Comparison of ENCODE assay signal across 8 cellular contexts in the genomic region with DNA sequence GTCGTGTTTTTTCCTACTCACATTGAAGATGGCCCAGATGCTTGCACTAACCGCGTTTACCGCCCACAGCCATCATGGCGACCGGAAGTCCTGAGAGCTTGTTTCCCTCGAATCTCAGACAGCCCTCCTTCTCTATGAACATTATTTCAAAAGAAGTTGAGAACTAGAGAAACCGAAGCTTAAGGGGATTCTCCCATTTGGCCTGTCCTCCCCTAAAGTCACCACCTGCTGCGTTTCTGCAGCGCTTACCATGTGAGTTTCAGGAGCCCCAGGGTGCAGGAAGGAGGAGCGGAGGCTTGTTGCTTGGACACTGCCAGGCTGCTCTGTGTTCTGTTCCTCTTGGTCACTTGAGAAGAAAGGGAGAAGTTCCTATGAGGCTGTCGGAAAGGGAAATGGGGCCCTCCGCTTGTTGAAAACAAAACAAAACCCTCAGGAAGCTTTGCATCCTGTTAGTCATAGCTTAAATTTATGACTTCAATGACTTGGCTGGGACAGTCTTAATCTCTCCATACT. TPM values are rescaled to one million over a fixed set of nuclear protein-coding genes. Genes with fewer than 3 reads are reported as not detected.
DNase-seq lines count a peak whose midpoint lies in the region; ATAC-seq and TF ChIP-seq lines count a peak whose summit lies in the region.

No MANE protein-coding gene starts in this region.

- no peaks in the 10 kb centered on the region for H4K20me1 ChIP-seq in SK-N-SH (ENCODE audit: insufficient read depth)
- no peaks in the 10 kb centered on the region for H4K20me1 ChIP-seq in osteoblast (ENCODE audit: insufficient read depth, low read length)

- H3F3A ChIP-seq in SK-N-SH (replicated peaks; ENCODE audit: insufficient read depth) = no peaks in the 10 kb centered on the region

- H3K36me3 ChIP-seq in SK-N-SH (replicated peaks in 1 of 2; ENCODE audit: control insufficient read depth in 1 of 2, insufficient read depth in 2 of 2, low read length in 1 of 2) (peaks cover 25 to 38% of the 10 kb centered on the region in 2 experiments), osteoblast (ENCODE audit: insufficient read depth, low read length) (peaks cover 3% of the 10 kb centered on the region)

- no peak overlapping the region for H3K9ac ChIP-seq in SK-N-SH

- H3K27me3 ChIP-seq in SK-N-SH (ENCODE audit: insufficient read depth) = no peaks in the 10 kb centered on the region
- H3K27me3 ChIP-seq in osteoblast (ENCODE audit: insufficient read depth, low read length) = no peaks in the 10 kb centered on the region

- H3K4me3 ChIP-seq in SK-N-SH (ENCODE audit: low read depth in 2 of 2, low read length in 1 of 2) = no peak overlapping the region
- H3K4me3 ChIP-seq in osteoblast (ENCODE audit: insufficient read depth, low read length) = no peak overlapping the region

- no peak overlapping the region for H2AFZ ChIP-seq in SK-N-SH (ENCODE audit: low read depth)
- H2AFZ ChIP-seq in osteoblast (ENCODE audit: low read length) = no peak overlapping the region

- CTCF ChIA-PET in GM10248 (lab: Yijun Ruan, JAX) = interaction anchor here (1.0 to 1.5 kb wide), 3 partner anchors 10 to 15 kb away, joined by 3 to 10 read pairs (median 4); no protein-coding TSS in a partner anchor
- CTCF ChIA-PET in SK-N-SH (lab: Yijun Ruan, JAX) = interaction anchor here (1.5 kb wide), 1 partner anchor 11 kb away, joined by 6 read pairs; no protein-coding TSS in a partner anchor

- no peak for TF ChIP-seq EP300 in SK-N-SH (IDR thresholded peaks at IDR 0.05; ENCODE audit: borderline replicate concordance in 1 of 2, low read depth in 1 of 2, low read length in 1 of 2)

- H3K9me3 ChIP-seq in SK-N-SH = no peaks in the 10 kb centered on the region
- no peaks in the 10 kb centered on the region for H3K9me3 ChIP-seq in osteoblast (ENCODE audit: low read depth, low read length)

- H3K79me2 ChIP-seq in SK-N-SH (ENCODE audit: insufficient read depth) (peaks cover 29% of the 10 kb centered on the region; the same call in 1 of the 2 replicates), osteoblast (ENCODE audit: insufficient read depth, low read length) (peaks cover 15% of the 10 kb centered on the region)

- WGBS in SK-N-SH (ENCODE audit: low lambda C conversion rate) = 89% methylated on average over 12 of the region's 13 CpGs

- H3K4me2 ChIP-seq in SK-N-SH (no peak overlapping the region), osteoblast (ENCODE audit: insufficient read depth, low read length) (no peak overlapping the region)

- ATAC-seq in HG02973 (IDR thresholded peaks at IDR 0.05; ENCODE audit: unreplicated experiment) (peak; percentile 57), sciatic nerve (peak; percentile 80)

- no peak for TF ChIP-seq RAD21 in SK-N-SH (IDR thresholded peaks at IDR 0.05; ENCODE audit: low read length)

- H3K27ac ChIP-seq in SK-N-SH (ENCODE audit: low read depth in 2 of 2, low read length in 1 of 2) (no peak overlapping the region), osteoblast (ENCODE audit: low read depth, low read length) (no peak overlapping the region)

- intact Hi-C loops in sciatic nerve (cut with DNase I) = no loop called here

- POLR2A ChIA-PET in GM10248 (lab: Yijun Ruan, JAX) = interaction anchor here (1.3 kb wide), 1 partner anchor 10 kb away, joined by 3 read pairs; no protein-coding TSS in a partner anchor
- POLR2A ChIA-PET in SK-N-SH (lab: Yijun Ruan, JAX) = no interaction called here

- H3K4me1 ChIP-seq in SK-N-SH (ENCODE audit: control insufficient read depth in 1 of 2, insufficient read depth in 2 of 2, low read depth in 1 of 2, low read length in 1 of 2) (peaks cover 0 to 24% of the 10 kb centered on the region in 2 experiments; a peak in 3 of 4 replicates), osteoblast (ENCODE audit: insufficient read depth, low read length) (no peaks in the 10 kb centered on the region)

- DNase-seq in GM10248 (ENCODE audit: extremely low spot score) (peak; percentile 46), dermis microvascular lymphatic vessel endothelial cell (ENCODE audit: low read depth in 2 of 2) (peak; percentile 75 to 98), sciatic nerve (ENCODE audit: low spot score) (peak; percentile 72), SK-N-SH (no peak), NCI-H1930 (lab: John Stamatoyannopoulos, UW) (no peak), osteoblast (ENCODE audit: insufficient read length, low spot score, missing footprints) (no peak)
- DNase-seq in activated CD4-positive, CD25-positive, alpha-beta regulatory T cell (lab: John Stamatoyannopoulos, UW) = peak in 3 of 4 experiments; percentile 44 to 51 (median 47)

- TF ChIP-seq CTCF in GM10248 (IDR thresholded peaks at IDR 0.05; ENCODE audit: control extremely low read depth, extremely low read depth, low read depth, missing control alignments) (no peak), SK-N-SH (IDR thresholded peaks at IDR 0.05) (no peak), osteoblast (IDR thresholded peaks at IDR 0.05; ENCODE audit: extremely low read depth, low read depth, low read length) (no peak)

- H3K9me2 ChIP-seq in SK-N-SH = no peaks in the 10 kb centered on the region

TF ChIP-seq in SK-N-SH, 30 proteins besides CTCF, POLR2A, EP300 and RAD21:
- TF ChIP-seq TAF1 (IDR thresholded peaks at IDR 0.05; ENCODE audit: borderline replicate concordance, low read depth, low read length) = no peak

RNA-seq across cellular contexts. Expression of a gene that starts 6.2 kb away (rescaled TPM):
- 40.4 and 75.2 TPM in 2 replicates for total RNA-seq in dermis microvascular lymphatic vessel endothelial cell
- total RNA-seq in sciatic nerve = 82.8 TPM
- polyA plus RNA-seq in SK-N-SH (2012; rRNA removed) = 16.4 and 21.7 TPM in 2 replicates
- 14.0 and 16.6 TPM in 2 replicates for polyA plus RNA-seq in SK-N-SH (2012; cell fraction: cytosol; rRNA removed)
- 63.6 and 66.5 TPM in 2 replicates for polyA plus RNA-seq in SK-N-SH (2012; cell fraction: nucleus; rRNA removed)
- total RNA-seq in osteoblast = 17.4 and 18.0 TPM in 2 replicates

RNA-seq across cellular contexts. Expression of a gene that starts 20.3 kb away (rescaled TPM):
- total RNA-seq in dermis microvascular lymphatic vessel endothelial cell (0.51 and 0.77 TPM in 2 replicates), sciatic nerve (1.1 TPM), osteoblast (under 0.01 and 0.29 TPM in 2 replicates)
- 0.47 and 0.61 TPM in 2 replicates for polyA plus RNA-seq in SK-N-SH (2012; rRNA removed)
- 0.50 and 0.60 TPM in 2 replicates for polyA plus RNA-seq in SK-N-SH (2012; cell fraction: cytosol; rRNA removed)
- polyA plus RNA-seq in SK-N-SH (2012; cell fraction: nucleus; rRNA removed) = 0.59 and 0.88 TPM in 2 replicates

Comparison
In these comparisons a context has a peak if more than half of its experiments do, and no peak if none do; other contexts are left out.
1. DNase-seq: peak in GM10248 (single experiment), activated CD4-positive, CD25-positive, alpha-beta regulatory T cell (3 of 4), dermis microvascular lymphatic vessel endothelial cell (2 of 2) and sciatic nerve (single experiment); none in SK-N-SH (single experiment), NCI-H1930 (0 of 2) and osteoblast (single experiment).